In the genomic region with DNA sequence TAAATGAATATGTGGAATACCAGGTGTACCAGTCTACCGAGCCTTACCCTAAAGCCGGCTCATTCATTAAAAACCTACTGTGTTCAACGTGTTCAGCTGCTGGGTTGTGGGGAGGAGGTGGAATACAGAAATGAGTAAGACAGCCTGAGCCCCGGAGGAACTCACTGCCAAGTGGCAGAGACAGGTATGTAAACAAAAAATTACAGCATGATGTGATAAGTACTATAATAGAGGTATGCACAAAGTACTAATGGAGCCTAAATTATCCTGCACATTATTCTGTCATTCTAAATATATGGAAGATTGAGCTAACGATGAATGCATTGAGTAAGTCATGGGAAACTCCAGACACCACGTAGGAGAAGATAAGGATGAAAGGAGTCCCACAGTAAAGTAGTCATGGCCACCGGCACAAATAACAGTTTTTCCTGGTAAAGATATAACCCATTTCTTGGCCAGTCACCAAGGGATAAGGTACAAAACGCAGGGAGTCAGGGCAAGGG, we compare ENCODE assay signal across 2 cellular contexts.
A peak's percentile ranks its signal among the peaks of the same experiment; 100 is the strongest.
TF ChIP-seq lines count a peak whose summit lies in the region.

No MANE protein-coding gene starts in this region.

TF ChIP-seq in HEK293, 187 proteins besides CTCF, POLR2A, EP300 and RAD21 (continues in another document):
- TF ChIP-seq ZNF501 (tag by site-specific recombination; IDR thresholded peaks at IDR 0.05): no peak
- TF ChIP-seq, protein P1, sequence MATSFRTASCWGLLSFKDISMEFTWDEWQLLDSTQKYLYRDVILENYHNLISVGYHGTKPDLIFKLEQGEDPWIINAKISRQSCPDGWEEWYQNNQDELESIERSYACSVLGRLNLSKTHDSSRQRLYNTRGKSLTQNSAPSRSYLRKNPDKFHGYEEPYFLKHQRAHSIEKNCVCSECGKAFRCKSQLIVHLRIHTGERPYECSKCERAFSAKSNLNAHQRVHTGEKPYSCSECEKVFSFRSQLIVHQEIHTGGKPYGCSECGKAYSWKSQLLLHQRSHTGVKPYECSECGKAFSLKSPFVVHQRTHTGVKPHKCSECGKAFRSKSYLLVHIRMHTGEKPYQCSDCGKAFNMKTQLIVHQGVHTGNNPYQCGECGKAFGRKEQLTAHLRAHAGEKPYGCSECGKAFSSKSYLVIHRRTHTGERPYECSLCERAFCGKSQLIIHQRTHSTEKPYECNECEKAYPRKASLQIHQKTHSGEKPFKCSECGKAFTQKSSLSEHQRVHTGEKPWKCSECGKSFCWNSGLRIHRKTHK (tag by site-specific recombination; IDR thresholded peaks at IDR 0.05): no peak
- TF ChIP-seq ZNF266 (tag by site-specific recombination; IDR thresholded peaks at IDR 0.05; ENCODE audit: low read depth): no peak
- TF ChIP-seq, protein P2, sequence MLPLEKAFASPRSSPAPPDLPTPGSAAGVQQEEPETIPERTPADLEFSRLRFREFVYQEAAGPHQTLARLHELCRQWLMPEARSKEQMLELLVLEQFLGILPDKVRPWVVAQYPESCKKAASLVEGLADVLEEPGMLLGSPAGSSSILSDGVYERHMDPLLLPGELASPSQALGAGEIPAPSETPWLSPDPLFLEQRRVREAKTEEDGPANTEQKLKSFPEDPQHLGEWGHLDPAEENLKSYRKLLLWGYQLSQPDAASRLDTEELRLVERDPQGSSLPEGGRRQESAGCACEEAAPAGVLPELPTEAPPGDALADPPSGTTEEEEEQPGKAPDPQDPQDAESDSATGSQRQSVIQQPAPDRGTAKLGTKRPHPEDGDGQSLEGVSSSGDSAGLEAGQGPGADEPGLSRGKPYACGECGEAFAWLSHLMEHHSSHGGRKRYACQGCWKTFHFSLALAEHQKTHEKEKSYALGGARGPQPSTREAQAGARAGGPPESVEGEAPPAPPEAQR (tag by site-specific recombination; IDR thresholded peaks at IDR 0.05): no peak
- no peak for TF ChIP-seq ZNF10 (tag by site-specific recombination; IDR thresholded peaks at IDR 0.05)
- TF ChIP-seq ZNF658 (tag by site-specific recombination; IDR thresholded peaks at IDR 0.05): no peak
- TF ChIP-seq ZNF350 (tag by site-specific recombination; IDR thresholded peaks at IDR 0.05): no peak
- TF ChIP-seq, protein P3, sequence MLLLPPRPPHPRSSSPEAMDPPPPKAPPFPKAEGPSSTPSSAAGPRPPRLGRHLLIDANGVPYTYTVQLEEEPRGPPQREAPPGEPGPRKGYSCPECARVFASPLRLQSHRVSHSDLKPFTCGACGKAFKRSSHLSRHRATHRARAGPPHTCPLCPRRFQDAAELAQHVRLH (tag by site-specific recombination; IDR thresholded peaks at IDR 0.05): no peak
- no peak for TF ChIP-seq ZNF670 (tag by site-specific recombination; IDR thresholded peaks at IDR 0.05; ENCODE audit: low read depth)
- no peak for TF ChIP-seq KLF16 (tag by site-specific recombination; IDR thresholded peaks at IDR 0.05)
- TF ChIP-seq ZNF426 (tag by site-specific recombination; IDR thresholded peaks at IDR 0.05): no peak
- TF ChIP-seq ZNF571 (tag by site-specific recombination; IDR thresholded peaks at IDR 0.05): no peak
- TF ChIP-seq OSR2 (tag by site-specific recombination; IDR thresholded peaks at IDR 0.05): peak; percentile 51; the same call in 1 of the 2 replicates
- 0 out of 2 replicates have a peak, but pooled peaks have one; percentile 44 for TF ChIP-seq WT1 (tag by site-specific recombination; IDR thresholded peaks at IDR 0.05)
- no peak for TF ChIP-seq ZNF548 (tag by site-specific recombination; IDR thresholded peaks at IDR 0.05)
- TF ChIP-seq ZNF791 (tag by site-specific recombination; IDR thresholded peaks at IDR 0.05): no peak
- TF ChIP-seq, protein P4, sequence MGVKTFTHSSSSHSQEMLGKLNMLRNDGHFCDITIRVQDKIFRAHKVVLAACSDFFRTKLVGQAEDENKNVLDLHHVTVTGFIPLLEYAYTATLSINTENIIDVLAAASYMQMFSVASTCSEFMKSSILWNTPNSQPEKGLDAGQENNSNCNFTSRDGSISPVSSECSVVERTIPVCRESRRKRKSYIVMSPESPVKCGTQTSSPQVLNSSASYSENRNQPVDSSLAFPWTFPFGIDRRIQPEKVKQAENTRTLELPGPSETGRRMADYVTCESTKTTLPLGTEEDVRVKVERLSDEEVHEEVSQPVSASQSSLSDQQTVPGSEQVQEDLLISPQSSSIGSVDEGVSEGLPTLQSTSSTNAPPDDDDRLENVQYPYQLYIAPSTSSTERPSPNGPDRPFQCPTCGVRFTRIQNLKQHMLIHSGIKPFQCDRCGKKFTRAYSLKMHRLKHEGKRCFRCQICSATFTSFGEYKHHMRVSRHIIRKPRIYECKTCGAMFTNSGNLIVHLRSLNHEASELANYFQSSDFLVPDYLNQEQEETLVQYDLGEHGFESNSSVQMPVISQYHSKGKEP (tag by site-specific recombination; IDR thresholded peaks at IDR 0.05): no peak
- peak; percentile 74; the same call in 1 of the 2 replicates for TF ChIP-seq ZNF843 (tag by site-specific recombination; IDR thresholded peaks at IDR 0.05)
- TF ChIP-seq, protein P5, sequence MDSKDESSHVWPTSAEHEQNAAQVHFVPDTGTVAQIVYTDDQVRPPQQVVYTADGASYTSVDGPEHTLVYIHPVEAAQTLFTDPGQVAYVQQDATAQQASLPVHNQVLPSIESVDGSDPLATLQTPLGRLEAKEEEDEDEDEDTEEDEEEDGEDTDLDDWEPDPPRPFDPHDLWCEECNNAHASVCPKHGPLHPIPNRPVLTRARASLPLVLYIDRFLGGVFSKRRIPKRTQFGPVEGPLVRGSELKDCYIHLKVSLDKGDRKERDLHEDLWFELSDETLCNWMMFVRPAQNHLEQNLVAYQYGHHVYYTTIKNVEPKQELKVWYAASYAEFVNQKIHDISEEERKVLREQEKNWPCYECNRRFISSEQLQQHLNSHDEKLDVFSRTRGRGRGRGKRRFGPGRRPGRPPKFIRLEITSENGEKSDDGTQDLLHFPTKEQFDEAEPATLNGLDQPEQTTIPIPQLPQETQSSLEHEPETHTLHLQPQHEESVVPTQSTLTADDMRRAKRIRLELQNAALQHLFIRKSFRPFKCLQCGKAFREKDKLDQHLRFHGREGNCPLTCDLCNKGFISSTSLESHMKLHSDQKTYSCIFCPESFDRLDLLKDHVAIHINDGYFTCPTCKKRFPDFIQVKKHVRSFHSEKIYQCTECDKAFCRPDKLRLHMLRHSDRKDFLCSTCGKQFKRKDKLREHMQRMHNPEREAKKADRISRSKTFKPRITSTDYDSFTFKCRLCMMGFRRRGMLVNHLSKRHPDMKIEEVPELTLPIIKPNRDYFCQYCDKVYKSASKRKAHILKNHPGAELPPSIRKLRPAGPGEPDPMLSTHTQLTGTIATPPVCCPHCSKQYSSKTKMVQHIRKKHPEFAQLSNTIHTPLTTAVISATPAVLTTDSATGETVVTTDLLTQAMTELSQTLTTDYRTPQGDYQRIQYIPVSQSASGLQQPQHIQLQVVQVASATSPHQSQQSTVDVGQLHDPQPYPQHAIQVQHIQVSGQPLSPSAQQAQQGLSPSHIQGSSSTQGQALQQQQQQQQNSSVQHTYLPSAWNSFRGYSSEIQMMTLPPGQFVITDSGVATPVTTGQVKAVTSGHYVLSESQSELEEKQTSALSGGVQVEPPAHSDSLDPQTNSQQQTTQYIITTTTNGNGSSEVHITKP (tag by site-specific recombination; IDR thresholded peaks at IDR 0.05): peak; percentile 41; the same call in 1 of the 2 replicates
- TF ChIP-seq ZNF629 (tag by site-specific recombination; IDR thresholded peaks at IDR 0.05): peak; percentile 55
- TF ChIP-seq ZBTB17 (tag by site-specific recombination; IDR thresholded peaks at IDR 0.05): no peak
- TF ChIP-seq SP7 (tag by site-specific recombination; IDR thresholded peaks at IDR 0.05): peak; percentile 73
- 0 out of 2 replicates have a peak, but pooled peaks have one; percentile 22 for TF ChIP-seq BCL11A (tag by site-specific recombination; IDR thresholded peaks at IDR 0.05; ENCODE audit: low read depth)

TF ChIP-seq in neural cell, 6 proteins besides CTCF, POLR2A, EP300 and RAD21:
- TF ChIP-seq EZH2 (IDR thresholded peaks at IDR 0.05; ENCODE audit: borderline replicate concordance, insufficient read depth, low read length, poor library complexity, severe bottlenecking): no peak
- peak; percentile 99 for TF ChIP-seq POLR2AphosphoS5 (IDR thresholded peaks at IDR 0.05)
- no peak for TF ChIP-seq TAF1 (IDR thresholded peaks at IDR 0.05; ENCODE audit: low read depth)
- TF ChIP-seq SMC3 (conservative IDR thresholded peaks at IDR 0.05; ENCODE audit: poor library complexity): no peak
- no peak for TF ChIP-seq MXI1 (conservative IDR thresholded peaks at IDR 0.05; ENCODE audit: poor library complexity, severe bottlenecking)
- TF ChIP-seq, protein P6, sequence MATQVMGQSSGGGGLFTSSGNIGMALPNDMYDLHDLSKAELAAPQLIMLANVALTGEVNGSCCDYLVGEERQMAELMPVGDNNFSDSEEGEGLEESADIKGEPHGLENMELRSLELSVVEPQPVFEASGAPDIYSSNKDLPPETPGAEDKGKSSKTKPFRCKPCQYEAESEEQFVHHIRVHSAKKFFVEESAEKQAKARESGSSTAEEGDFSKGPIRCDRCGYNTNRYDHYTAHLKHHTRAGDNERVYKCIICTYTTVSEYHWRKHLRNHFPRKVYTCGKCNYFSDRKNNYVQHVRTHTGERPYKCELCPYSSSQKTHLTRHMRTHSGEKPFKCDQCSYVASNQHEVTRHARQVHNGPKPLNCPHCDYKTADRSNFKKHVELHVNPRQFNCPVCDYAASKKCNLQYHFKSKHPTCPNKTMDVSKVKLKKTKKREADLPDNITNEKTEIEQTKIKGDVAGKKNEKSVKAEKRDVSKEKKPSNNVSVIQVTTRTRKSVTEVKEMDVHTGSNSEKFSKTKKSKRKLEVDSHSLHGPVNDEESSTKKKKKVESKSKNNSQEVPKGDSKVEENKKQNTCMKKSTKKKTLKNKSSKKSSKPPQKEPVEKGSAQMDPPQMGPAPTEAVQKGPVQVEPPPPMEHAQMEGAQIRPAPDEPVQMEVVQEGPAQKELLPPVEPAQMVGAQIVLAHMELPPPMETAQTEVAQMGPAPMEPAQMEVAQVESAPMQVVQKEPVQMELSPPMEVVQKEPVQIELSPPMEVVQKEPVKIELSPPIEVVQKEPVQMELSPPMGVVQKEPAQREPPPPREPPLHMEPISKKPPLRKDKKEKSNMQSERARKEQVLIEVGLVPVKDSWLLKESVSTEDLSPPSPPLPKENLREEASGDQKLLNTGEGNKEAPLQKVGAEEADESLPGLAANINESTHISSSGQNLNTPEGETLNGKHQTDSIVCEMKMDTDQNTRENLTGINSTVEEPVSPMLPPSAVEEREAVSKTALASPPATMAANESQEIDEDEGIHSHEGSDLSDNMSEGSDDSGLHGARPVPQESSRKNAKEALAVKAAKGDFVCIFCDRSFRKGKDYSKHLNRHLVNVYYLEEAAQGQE (IDR thresholded peaks at IDR 0.05; ENCODE audit: borderline replicate concordance): peak; percentile 58
